ENCODE assay signal across 8 cellular contexts in genomic region chr7:106064836-106065559, GRCh38.
A peak's percentile ranks its signal among the peaks of the same experiment; 100 is the strongest.
DNase-seq lines count a peak whose midpoint lies in the region; ATAC-seq and TF ChIP-seq lines count a peak whose summit lies in the region.

No MANE protein-coding gene starts in this region.

- TF ChIP-seq CTCF in cardiac fibroblast (IDR thresholded peaks at IDR 0.05; ENCODE audit: low read depth, low read length): no peak
- TF ChIP-seq CTCF in GM20000 (IDR thresholded peaks at IDR 0.05; ENCODE audit: extremely low read depth, missing control alignments): no peak

- H3K4me3 ChIP-seq in cardiac fibroblast (replicated peaks in 1 of 2; ENCODE audit: low read depth in 2 of 2, low read length in 2 of 2): peak overlapping the region; percentile 21 to 33

- peak; percentile 97 for DNase-seq in DMS 273 treated with DMSO at 0.1 percent for 48 hours (lab: John Stamatoyannopoulos, UW)
- peak; percentile 34 for DNase-seq in NCI-H2171 (lab: John Stamatoyannopoulos, UW)
- peak; percentile 93 to 97 for DNase-seq in cardiac fibroblast (ENCODE audit: low read depth in 2 of 2)
- peak; percentile 81 for DNase-seq in superior temporal gyrus (ENCODE audit: extremely low spot score)
- DNase-seq in GM20000 (ENCODE audit: low spot score): no peak

- H3K27ac ChIP-seq in layer of hippocampus (ENCODE audit: low read depth, low read length): peak overlapping the region; percentile 63

- H3K27me3 ChIP-seq in layer of hippocampus (ENCODE audit: control insufficient read depth, insufficient read depth, low read length): no peaks in the 10 kb centered on the region

- no peak for ATAC-seq in GM19351 (IDR thresholded peaks at IDR 0.05; ENCODE audit: unreplicated experiment)
- ATAC-seq in GM19395 (IDR thresholded peaks at IDR 0.05; ENCODE audit: unreplicated experiment): no peak
